Comparison of ENCODE assay signal across 16 cellular contexts in genomic region chr4:33715996-33716395, GRCh38.
DNase-seq lines count a peak whose midpoint lies in the region; ATAC-seq and TF ChIP-seq lines count a peak whose summit lies in the region.
"Had no signal": no experiment of that assay in that cellular context is flagged by ENCODE, and none has a peak within 500 bp of the region (broad histone marks: within the 10 kb centered on the region; RNA-seq: fewer than 3 reads in every experiment).

No MANE protein-coding gene starts in this region.

- no peak for TF ChIP-seq CTCF in astrocyte of the spinal cord (IDR thresholded peaks at IDR 0.05; ENCODE audit: low read depth, low read length)

- H3K79me1 ChIP-seq in mesenchymal stem cell (replicated peaks; ENCODE audit: low read length, poor library complexity, severe bottlenecking) = no peaks in the 10 kb centered on the region

- H3K27ac Mint-ChIP-seq in immature natural killer cell = no peak overlapping the region
- H3K27ac Mint-ChIP-seq: CD14-positive monocyte, T-helper 17 cell had no signal

- no peak overlapping the region for H2BK120ac ChIP-seq in mesenchymal stem cell (ENCODE audit: low read depth, low read length)

- peaks cover 0 to 2% (median 0%) of the 10 kb centered on the region in 3 donors for H3K27me3 Mint-ChIP-seq in immature natural killer cell (ENCODE audit: low read depth in 3 of 3)
- H3K27me3 Mint-ChIP-seq: T-helper 17 cell had no signal

- no peak for ATAC-seq in GM18520 (IDR thresholded peaks at IDR 0.05; ENCODE audit: unreplicated experiment)
- ATAC-seq: right lobe of liver, T-helper 17 cell had no signal

- H3K9ac ChIP-seq in mesenchymal stem cell (ENCODE audit: low read length) = peak overlapping the region; percentile 71
- H3K9ac ChIP-seq: KMS-11 had no signal

- H3K27me3 ChIP-seq in mesenchymal stem cell (ENCODE audit: control insufficient read depth in 1 of 2, insufficient read depth in 1 of 2, low read length in 2 of 2) = no peaks in the 10 kb centered on the region
- H3K27me3 ChIP-seq: right lobe of liver, thyroid gland had no signal

- no peak overlapping the region for H3K23ac ChIP-seq in mesenchymal stem cell (ENCODE audit: low read length in 2 of 2)

- H2BK5ac ChIP-seq in mesenchymal stem cell (ENCODE audit: low read depth, low read length, poor library complexity, severe bottlenecking) = no peak overlapping the region

- no peaks in the 10 kb centered on the region for H3K4me1 Mint-ChIP-seq in immature natural killer cell
- H3K4me1 Mint-ChIP-seq: CD14-positive monocyte, T-helper 17 cell had no signal

- H3K36me3 Mint-ChIP-seq in immature natural killer cell = no peaks in the 10 kb centered on the region
- H3K36me3 Mint-ChIP-seq: CD14-positive monocyte had no signal

- no peak overlapping the region for H4K8ac ChIP-seq in mesenchymal stem cell (ENCODE audit: low read length)

- H3K36me3 ChIP-seq in mesenchymal stem cell (ENCODE audit: control insufficient read depth in 1 of 2, insufficient read depth in 2 of 2, low read depth in 1 of 2, low read length in 2 of 2) = no peaks in the 10 kb centered on the region
- H3K36me3 ChIP-seq: right lobe of liver, thyroid gland had no signal

- no peak overlapping the region for H3K4me2 ChIP-seq in mesenchymal stem cell (ENCODE audit: low read length, poor library complexity, severe bottlenecking)
- H3K4me2 ChIP-seq: KMS-11 had no signal

- 83% methylated on average over 2 of the region's 3 CpGs for WGBS in mesenchymal stem cell

- H3K4me1 ChIP-seq in mesenchymal stem cell (ENCODE audit: control insufficient read depth, insufficient read depth, low read depth, low read length) = peaks cover 2% of the 10 kb centered on the region
- H3K4me1 ChIP-seq: right lobe of liver had no signal

- in situ Hi-C loops in Caki2 (cut with HindIII; ENCODE audit: low pct_unique_long_range_greater_than_20kb, low sequenced_read_pairs) = no loop called here
- in situ Hi-C loops in astrocyte of the spinal cord (cut with HindIII; ENCODE audit: low sequenced_read_pairs) = no loop called here

- H2BK12ac ChIP-seq in mesenchymal stem cell (ENCODE audit: low read length in 2 of 2) = no peak overlapping the region

- no peak overlapping the region for H4K91ac ChIP-seq in mesenchymal stem cell (ENCODE audit: low read length)

- peaks cover 9 to 44% (median 15%) of the 10 kb centered on the region in 6 donors for H3K9me3 Mint-ChIP-seq in immature natural killer cell

- no peaks in the 10 kb centered on the region for H3K9me3 ChIP-seq in mesenchymal stem cell (ENCODE audit: control insufficient read depth, low read length)
- H3K9me3 ChIP-seq: right lobe of liver, thyroid gland had no signal

- no peak overlapping the region for H3K4ac ChIP-seq in mesenchymal stem cell (ENCODE audit: low read depth in 1 of 2, low read length in 2 of 2)

- no peak overlapping the region for H2AK5ac ChIP-seq in mesenchymal stem cell (ENCODE audit: low read length, severe bottlenecking)

- H3K27ac ChIP-seq in mesenchymal stem cell (ENCODE audit: low read length, poor library complexity, severe bottlenecking) = no peak overlapping the region
- H3K27ac ChIP-seq: KMS-11, right lobe of liver, thyroid gland had no signal

- no peak overlapping the region for H2BK15ac ChIP-seq in mesenchymal stem cell (ENCODE audit: low read depth, poor library complexity, severe bottlenecking)

- H3K18ac ChIP-seq in mesenchymal stem cell (ENCODE audit: low read depth in 1 of 2, low read length in 2 of 2) = no peak overlapping the region

- DNase-seq in Caki2 (ENCODE audit: low read depth) (peak; percentile 65), NCI-H1694 treated with DMSO at 0.1 percent for 48 hours (lab: John Stamatoyannopoulos, UW) (peak; percentile 14), astrocyte of the spinal cord (ENCODE audit: low read depth, low spot score) (peak; percentile 91), mesenchymal stem cell (peak; percentile 67), GM19240 (ENCODE audit: insufficient read length, low spot score) (no peak), immature natural killer cell (no peak), cerebellar nuclear complex (lab: John Stamatoyannopoulos, UW) (no peak)
- DNase-seq: activated naive CD4-positive, alpha-beta T cell treated with anti-CD3 and anti-CD28 coated beads, Interleukin-2, amount 50 U/mL, for 16 hours; effector memory CD4-positive, alpha-beta T cell; NCI-H774; right lobe of liver; T-helper 17 cell; thyroid gland had no signal

- no peak overlapping the region for H3K4me3 ChIP-seq in astrocyte of the spinal cord (ENCODE audit: low read depth, low read length)
- H3K4me3 ChIP-seq in mesenchymal stem cell (ENCODE audit: insufficient read depth in 1 of 2, low read depth in 1 of 2, low read length in 2 of 2) = no peak overlapping the region
- H3K4me3 ChIP-seq: right lobe of liver, thyroid gland had no signal

- no peak overlapping the region for H3K14ac ChIP-seq in mesenchymal stem cell (ENCODE audit: low read length in 2 of 2)

- H3K4me3 Mint-ChIP-seq in immature natural killer cell = no peak overlapping the region
- H3K4me3 Mint-ChIP-seq: CD14-positive monocyte, T-helper 17 cell had no signal

- H2AFZ ChIP-seq in mesenchymal stem cell (ENCODE audit: low read depth, low read length) = no peak overlapping the region

Comparison
In these comparisons a context has a peak if more than half of its experiments do, and no peak if none do; other contexts are left out.
1. DNase-seq: peak in Caki2 (single experiment), NCI-H1694 treated with DMSO at 0.1 percent for 48 hours (single experiment), astrocyte of the spinal cord (single experiment) and mesenchymal stem cell (single experiment); none in GM19240 (single experiment), immature natural killer cell (0 of 3) and cerebellar nuclear complex (0 of 2).